In genomic region chr22:20495861-20496681, GRCh38 we compare ENCODE assay signal across 1 cellular context.
A peak's percentile ranks its signal among the peaks of the same experiment; 100 is the strongest.
TF ChIP-seq lines count a peak whose summit lies in the region.

No MANE protein-coding gene starts in this region.

TF ChIP-seq in HEK293, 187 proteins besides CTCF, POLR2A, EP300 and RAD21 (continued from another document and continues in another):
- TF ChIP-seq ZNF335 (tag by site-specific recombination; conservative IDR thresholded peaks at IDR 0.05) (peak; percentile 91), ZNF184 (tag by site-specific recombination; IDR thresholded peaks at IDR 0.05) (no peak), ZNF302 (tag by site-specific recombination; IDR thresholded peaks at IDR 0.05; ENCODE audit: low read depth) (no peak; the same call in 1 of the 2 replicates), FEZF1 (tag by site-specific recombination; IDR thresholded peaks at IDR 0.05) (peak; percentile 18; the same call in 1 of the 2 replicates), ZNF2 (tag by site-specific recombination; IDR thresholded peaks at IDR 0.05) (peak; percentile 98), ZNF433 (tag by site-specific recombination; IDR thresholded peaks at IDR 0.05; ENCODE audit: low read depth) (no peak), ZFP3 (tag by site-specific recombination; IDR thresholded peaks at IDR 0.05; ENCODE audit: low read depth) (no peak), ZNF146 (tag by site-specific recombination; IDR thresholded peaks at IDR 0.05) (peak; percentile 21; the same call in 1 of the 2 replicates), ZNF658 (tag by site-specific recombination; IDR thresholded peaks at IDR 0.05) (peak; percentile 87), HIC1 (tag by site-specific recombination; IDR thresholded peaks at IDR 0.05) (peak; percentile 66; the same call in 1 of the 2 replicates), ZNF473 (tag by site-specific recombination; IDR thresholded peaks at IDR 0.05) (no peak), GFI1B (tag by site-specific recombination; IDR thresholded peaks at IDR 0.05) (no peak), PRDM2 (tag by site-specific recombination; IDR thresholded peaks at IDR 0.05; ENCODE audit: borderline replicate concordance) (no peak), ZNF404 (tag by site-specific recombination; IDR thresholded peaks at IDR 0.05) (no peak), ZNF398 (tag by site-specific recombination; IDR thresholded peaks at IDR 0.05) (peak; percentile 100), ELK4 (IDR thresholded peaks at IDR 0.05; ENCODE audit: borderline replicate concordance, low read depth, low read length) (no peak), ZNF518A (tag by site-specific recombination; conservative IDR thresholded peaks at IDR 0.05; ENCODE audit: low read depth) (peak; percentile 48; the same call in 1 of the 2 replicates), ZNF157 (tag by site-specific recombination; IDR thresholded peaks at IDR 0.05) (peak; percentile 60; the same call in 1 of the 2 replicates), ZSCAN16 (tag by site-specific recombination; IDR thresholded peaks at IDR 0.05) (peak; percentile 86), ZNF394 (tag by site-specific recombination; IDR thresholded peaks at IDR 0.05; ENCODE audit: borderline replicate concordance) (peak; percentile 68; the same call in 1 of the 2 replicates), SETDB1 (IDR thresholded peaks at IDR 0.05; ENCODE audit: insufficient read length, low read length) (no peak), ZNF350 (tag by site-specific recombination; IDR thresholded peaks at IDR 0.05) (no peak), ZBTB21 (tag by site-specific recombination; IDR thresholded peaks at IDR 0.05) (peak; percentile 79), ZBTB48 (tag by site-specific recombination; IDR thresholded peaks at IDR 0.05) (peak; percentile 96), TSHZ1 (tag by site-specific recombination; IDR thresholded peaks at IDR 0.05; ENCODE audit: borderline replicate concordance) (no peak), ZNF664 (tag by site-specific recombination; IDR thresholded peaks at IDR 0.05) (peak; percentile 63; the same call in 1 of the 2 replicates), ZNF692 (tag by site-specific recombination; IDR thresholded peaks at IDR 0.05) (peak; percentile 87), MYNN (tag by site-specific recombination; IDR thresholded peaks at IDR 0.05; ENCODE audit: borderline replicate concordance) (no peak), ZBTB20 (tag by site-specific recombination; IDR thresholded peaks at IDR 0.05) (peak; percentile 91), ZNF660 (tag by site-specific recombination; IDR thresholded peaks at IDR 0.05) (no peak; the same call in 1 of the 2 replicates), ZNF133 (tag by site-specific recombination; IDR thresholded peaks at IDR 0.05) (peak; percentile 69), ZNF239 (tag by site-specific recombination; IDR thresholded peaks at IDR 0.05) (peak; percentile 76), AEBP2 (tag by site-specific recombination; IDR thresholded peaks at IDR 0.05; ENCODE audit: borderline replicate concordance) (0 out of 2 replicates have a peak, but pooled peaks have one; percentile 10)
